In the genomic region with DNA sequence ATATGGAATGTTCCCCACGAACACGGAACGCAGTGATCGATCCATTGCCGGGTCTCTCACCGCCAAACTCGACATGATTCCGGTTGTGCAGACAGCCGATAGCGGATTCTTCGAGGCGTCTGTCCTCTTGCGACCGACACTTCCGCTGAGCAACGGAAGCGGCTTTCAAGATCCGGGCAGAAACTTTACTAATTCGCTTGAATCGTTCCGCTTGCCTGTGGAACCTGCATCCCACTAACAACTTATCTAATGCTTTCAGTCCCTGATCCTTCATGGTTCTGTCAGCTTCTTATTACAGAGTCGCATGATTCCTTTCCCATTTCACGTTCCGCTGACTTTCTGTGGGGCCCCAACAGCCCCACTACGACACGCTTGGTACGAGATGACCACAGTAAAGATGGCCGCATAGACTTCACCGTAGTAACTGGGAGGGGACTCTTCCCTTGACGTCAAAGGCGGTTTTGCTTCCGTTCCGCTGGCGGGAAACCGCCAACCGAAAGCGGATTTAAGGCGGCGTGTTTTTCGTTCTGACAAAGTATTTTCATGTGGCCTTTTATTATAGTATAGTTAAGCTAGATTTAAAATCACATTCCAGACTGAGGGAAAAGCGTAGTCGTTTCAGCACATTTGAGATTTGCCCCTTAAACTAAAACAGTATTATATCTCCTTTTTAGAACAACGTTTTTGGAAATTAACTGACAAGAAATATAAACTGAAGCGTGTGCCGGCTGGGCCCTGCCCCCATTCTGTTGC, we compare ENCODE assay signal across 8 cellular contexts. TPM values are rescaled to one million over a fixed set of nuclear protein-coding genes. Genes with fewer than 3 reads are reported as not detected.
DNase-seq lines count a peak whose midpoint lies in the region; ATAC-seq, FAIRE-seq and TF ChIP-seq lines count a peak whose summit lies in the region.

A gene with protein sequence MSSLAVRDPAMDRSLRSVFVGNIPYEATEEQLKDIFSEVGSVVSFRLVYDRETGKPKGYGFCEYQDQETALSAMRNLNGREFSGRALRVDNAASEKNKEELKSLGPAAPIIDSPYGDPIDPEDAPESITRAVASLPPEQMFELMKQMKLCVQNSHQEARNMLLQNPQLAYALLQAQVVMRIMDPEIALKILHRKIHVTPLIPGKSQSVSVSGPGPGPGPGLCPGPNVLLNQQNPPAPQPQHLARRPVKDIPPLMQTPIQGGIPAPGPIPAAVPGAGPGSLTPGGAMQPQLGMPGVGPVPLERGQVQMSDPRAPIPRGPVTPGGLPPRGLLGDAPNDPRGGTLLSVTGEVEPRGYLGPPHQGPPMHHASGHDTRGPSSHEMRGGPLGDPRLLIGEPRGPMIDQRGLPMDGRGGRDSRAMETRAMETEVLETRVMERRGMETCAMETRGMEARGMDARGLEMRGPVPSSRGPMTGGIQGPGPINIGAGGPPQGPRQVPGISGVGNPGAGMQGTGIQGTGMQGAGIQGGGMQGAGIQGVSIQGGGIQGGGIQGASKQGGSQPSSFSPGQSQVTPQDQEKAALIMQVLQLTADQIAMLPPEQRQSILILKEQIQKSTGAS (minus strand): TSS at position 121 of the 753 bp plus-strand sequence. CDS start 46 bp downstream, at position 75.

- peak; percentile 94 for ATAC-seq in GM19372 (IDR thresholded peaks at IDR 0.05; ENCODE audit: low read depth, unreplicated experiment)
- peak; percentile 84 for ATAC-seq in HG03558 (IDR thresholded peaks at IDR 0.05; ENCODE audit: extremely low read depth, unreplicated experiment)
- peak; percentile 90 for ATAC-seq in HepG2

- CTCF ChIA-PET in HepG2 (lab: Yijun Ruan, JAX; ENCODE audit: low intra/inter-chr PET ratio, low total read pairs), result no interaction called here

- TF ChIP-seq CTCF in HepG2 (CRISPR knock-in tag; IDR thresholded peaks at IDR 0.05), result no peak

- H4K20me1 ChIP-seq in BLaER1 treated with 17β-estradiol and CSF1 and Interleukin-3, amounts not matched to agents 10 nM and 100 nM, result peaks cover 14 to 40% (median 38%) of the 10 kb centered on the region in 11 experiments; a peak in 20 of 22 replicates
- H4K20me1 ChIP-seq in HepG2 (ENCODE audit: insufficient read depth, low read length), result no peaks in the 10 kb centered on the region

- DNase-seq in NCI-H748 treated with DMSO at 0.1 percent for 48 hours (lab: John Stamatoyannopoulos, UW), result peak; percentile 73
- DNase-seq in activated CD4-positive, alpha-beta T cell treated with anti-CD3 and anti-CD28 coated beads, Interleukin-2, amount 50 U/mL, for 4 hours, result peak; percentile 85 to 87
- DNase-seq in dermis blood vessel endothelial cell, result peak; percentile 96
- DNase-seq in HepG2 (ENCODE audit: low spot score), result peak; percentile 62
- DNase-seq in stimulated activated CD4-positive, alpha-beta T cell treated with anti-CD3 and anti-CD28 coated beads, Interleukin-4, amount 100 ng/mL, for 1 hour, result peak; percentile 81

- intact Hi-C loops in HepG2 (cut with micrococcal nuclease; ENCODE audit: unreplicated experiment), result no loop called here

- no peak for TF ChIP-seq EP300 in HepG2 (IDR thresholded peaks at IDR 0.05; ENCODE audit: low read depth in 2 of 2, low read length in 2 of 2)
- TF ChIP-seq EP300 in HepG2 (CRISPR knock-in tag; IDR thresholded peaks at IDR 0.05; ENCODE audit: borderline replicate concordance), result no peak

- 37% methylated on average over 44 of the region's 45 CpGs for WGBS in HepG2 (ENCODE audit: low lambda C conversion rate)

- H2AFZ ChIP-seq in HepG2 (ENCODE audit: low read length), result peak within 1 kb of the TSS; percentile 99

- in situ Hi-C loops in HepG2 (cut with HindIII; ENCODE audit: extremely low pct_ligation_motif_present, low pct_unique_long_range_greater_than_20kb), result no loop called here

- no peak for TF ChIP-seq RAD21 in HepG2 (CRISPR knock-in tag; IDR thresholded peaks at IDR 0.05)

- TF ChIP-seq POLR2A in HepG2 (IDR thresholded peaks at IDR 0.05; ENCODE audit: insufficient read depth in 1 of 2, low read depth in 2 of 2, low read length in 2 of 2), result peak; percentile 49 to 63; a peak in 3 of 4 replicates

- peak within 1 kb of the TSS; percentile 95 to 99 (median 97) for H3K27ac ChIP-seq in BLaER1 treated with 17β-estradiol and CSF1 and Interleukin-3, amounts not matched to agents 10 nM and 100 nM
- peak within 1 kb of the TSS; percentile 84 for H3K27ac ChIP-seq in HepG2 (ENCODE audit: extremely low read length, insufficient read depth, low read length)

- H3K4me1 ChIP-seq in BLaER1 treated with 17β-estradiol and CSF1 and Interleukin-3, amounts not matched to agents 10 nM and 100 nM, result peaks cover 27 to 44% (median 33%) of the 10 kb centered on the region in 10 experiments
- peaks cover 12% of the 10 kb centered on the region; the same call in 1 of the 2 replicates for H3K4me1 ChIP-seq in HepG2 (ENCODE audit: insufficient read depth, low read length)

- POLR2A ChIA-PET in HepG2 (lab: Yijun Ruan, JAX), result no interaction called here

- H3K36me3 ChIP-seq in BLaER1 treated with 17β-estradiol and CSF1 and Interleukin-3, amounts not matched to agents 10 nM and 100 nM, result peaks cover 16 to 41% (median 30%) of the 10 kb centered on the region in 11 experiments; a peak in 20 of 22 replicates
- no peaks in the 10 kb centered on the region for H3K36me3 ChIP-seq in HepG2 (replicated peaks in 1 of 2; ENCODE audit: control insufficient read depth in 1 of 2, insufficient read depth in 2 of 2, low read length in 2 of 2)

- peaks cover 0 to 19% (median 0%) of the 10 kb centered on the region in 11 experiments; a peak in 5 of 22 replicates for H3K9me3 ChIP-seq in BLaER1 treated with 17β-estradiol and CSF1 and Interleukin-3, amounts not matched to agents 10 nM and 100 nM (replicated peaks in 1 of 11)
- H3K9me3 ChIP-seq in HepG2 (ENCODE audit: low read length), result no peaks in the 10 kb centered on the region

- FAIRE-seq in HepG2 (lab: Jason Lieb, UNC), result peak; percentile 8

- peak within 1 kb of the TSS; percentile 81 to 97 (median 94) for H3K9ac ChIP-seq in BLaER1 treated with 17β-estradiol and CSF1 and Interleukin-3, amounts not matched to agents 10 nM and 100 nM
- H3K9ac ChIP-seq in HepG2 (ENCODE audit: insufficient read depth, low read depth, low read length), result peak within 1 kb of the TSS; percentile 72

- no peaks in the 10 kb centered on the region for H3K79me2 ChIP-seq in HepG2 (ENCODE audit: insufficient read depth, low read length)

- H3K4me2 ChIP-seq in BLaER1 treated with 17β-estradiol and CSF1 and Interleukin-3, amounts not matched to agents 10 nM and 100 nM, result peak within 1 kb of the TSS; percentile 95 to 100 (median 98)
- H3K4me2 ChIP-seq in HepG2 (ENCODE audit: low read depth, low read length), result peak within 1 kb of the TSS; percentile 70

- no peaks in the 10 kb centered on the region for H3K27me3 ChIP-seq in BLaER1 treated with 17β-estradiol and CSF1 and Interleukin-3, amounts not matched to agents 10 nM and 100 nM
- H3K27me3 ChIP-seq in HepG2 (ENCODE audit: control insufficient read depth in 1 of 2, insufficient read depth in 2 of 2, low read length in 2 of 2), result no peaks in the 10 kb centered on the region; a peak in 1 of 5 replicates

- no TSS peak for BruUV-seq in HepG2 (replicated peaks; lab: Mats Ljungman, UMichigan)

- peak within 1 kb of the TSS; percentile 74 to 98 (median 85) for H3K4me3 ChIP-seq in BLaER1 treated with 17β-estradiol and CSF1 and Interleukin-3, amounts not matched to agents 10 nM and 100 nM
- H3K4me3 ChIP-seq in HepG2 (replicated peaks in 1 of 3; ENCODE audit: insufficient read depth in 1 of 3, low read depth in 2 of 3, low read length in 3 of 3), result peak within 1 kb of the TSS; percentile 67 to 71 (median 71)

TF ChIP-seq in HepG2, 621 proteins besides CTCF, POLR2A, EP300 and RAD21 (continues in another document):
- TF ChIP-seq DMAP1 (CRISPR knock-in tag; IDR thresholded peaks at IDR 0.05) (peak; percentile 38; the same call in 1 of the 2 replicates), ASH2L (IDR thresholded peaks at IDR 0.05; ENCODE audit: insufficient read length, low read depth, low read length) (peak; percentile 87), GATAD1 (CRISPR knock-in tag; IDR thresholded peaks at IDR 0.05) (peak; percentile 84), ZNF761 (CRISPR knock-in tag; conservative IDR thresholded peaks at IDR 0.05) (no peak)
- TF ChIP-seq, protein P1, sequence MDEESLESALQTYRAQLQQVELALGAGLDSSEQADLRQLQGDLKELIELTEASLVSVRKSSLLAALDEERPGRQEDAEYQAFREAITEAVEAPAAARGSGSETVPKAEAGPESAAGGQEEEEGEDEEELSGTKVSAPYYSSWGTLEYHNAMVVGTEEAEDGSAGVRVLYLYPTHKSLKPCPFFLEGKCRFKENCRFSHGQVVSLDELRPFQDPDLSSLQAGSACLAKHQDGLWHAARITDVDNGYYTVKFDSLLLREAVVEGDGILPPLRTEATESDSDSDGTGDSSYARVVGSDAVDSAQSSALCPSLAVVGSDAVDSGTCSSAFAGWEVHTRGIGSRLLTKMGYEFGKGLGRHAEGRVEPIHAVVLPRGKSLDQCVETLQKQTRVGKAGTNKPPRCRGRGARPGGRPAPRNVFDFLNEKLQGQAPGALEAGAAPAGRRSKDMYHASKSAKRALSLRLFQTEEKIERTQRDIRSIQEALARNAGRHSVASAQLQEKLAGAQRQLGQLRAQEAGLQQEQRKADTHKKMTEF (CRISPR knock-in tag; IDR thresholded peaks at IDR 0.05), result peak; percentile 35; the same call in 1 of the 2 replicates

RNA-seq across cellular contexts. Expression of the gene that starts here (rescaled TPM):
- 26.2 and 27.2 TPM in 2 replicates for total RNA-seq in dermis blood vessel endothelial cell
- total RNA-seq in HepG2 (2016; rRNA removed; fragmentation: Illumina TruSeq; extraction: Trizol), result 7.2 and 9.2 TPM in 2 replicates
- 0.40 and 0.71 TPM in 2 replicates for total RNA-seq in HepG2 (2016; cell fraction: cytosol; rRNA removed; fragmentation: Illumina TruSeq; extraction: Trizol; ENCODE audit: low read depth)
- 7.5 and 8.0 TPM in 2 replicates for total RNA-seq in HepG2 (2016; cell fraction: insoluble cytoplasmic fraction; rRNA removed; fragmentation: Illumina TruSeq; extraction: Trizol)
- total RNA-seq in HepG2 (2016; cell fraction: membrane; rRNA removed; fragmentation: Illumina TruSeq; extraction: Trizol), result 1.9 TPM in 2 replicates
- total RNA-seq in HepG2 (2016; cell fraction: nucleus; rRNA removed; fragmentation: Illumina TruSeq; extraction: Trizol), result 4.9 and 5.7 TPM in 2 replicates
- polyA plus RNA-seq in HepG2 (2011; rRNA removed), result 1.4 and 1.8 TPM in 2 replicates
- polyA plus RNA-seq in HepG2 (2011; cell fraction: cytosol; rRNA removed), result 0.64 and 0.95 TPM in 2 replicates
- polyA plus RNA-seq in HepG2 (2011; cell fraction: nucleus; rRNA removed), result 1.1 and 1.8 TPM in 2 replicates
- polyA plus RNA-seq in HepG2 (2012), result 2.3 and 3.6 TPM in 2 replicates
- polyA plus RNA-seq in HepG2 (2016; cell fraction: cytosol; fragmentation: Illumina TruSeq; extraction: Trizol; ENCODE audit: low read depth), result 0.29 and 0.33 TPM in 2 replicates
- 6.6 and 6.8 TPM in 2 replicates for polyA plus RNA-seq in HepG2 (2016; cell fraction: insoluble cytoplasmic fraction; fragmentation: Illumina TruSeq; extraction: Trizol; ENCODE audit: low read depth)
- polyA plus RNA-seq in HepG2 (2016; cell fraction: membrane; fragmentation: Illumina TruSeq; extraction: Trizol; ENCODE audit: low read depth), result 0.68 and 0.99 TPM in 2 replicates
- polyA plus RNA-seq in HepG2 (2016; cell fraction: nucleus; fragmentation: Illumina TruSeq; extraction: Trizol; ENCODE audit: insufficient read depth, low read depth), result 4.8 and 5.0 TPM in 2 replicates
- 2.3 and 13.1 TPM in 2 replicates for polyA minus RNA-seq in HepG2 (2011; rRNA and poly(A)+ RNA removed; ENCODE audit: low replicate concordance)
- polyA minus RNA-seq in HepG2 (2011; cell fraction: cytosol; rRNA and poly(A)+ RNA removed), result 1.1 and 1.6 TPM in 2 replicates
- 5.4 and 5.7 TPM in 2 replicates for polyA minus RNA-seq in HepG2 (2011; cell fraction: nucleus; rRNA and poly(A)+ RNA removed)

Comparison
In these comparisons a context has a peak if more than half of its experiments do, and no peak if none do; other contexts are left out.
1. Peak in every context shown above with its lines: DNase-seq, ATAC-seq, H3K4me3 ChIP-seq and H3K27ac ChIP-seq.